In genomic region chr10:11210211-11210922, GRCh38 we compare ENCODE assay signal across 12 cellular contexts.
A peak's percentile ranks its signal among the peaks of the same experiment; 100 is the strongest.
DNase-seq lines count a peak whose midpoint lies in the region; ATAC-seq, FAIRE-seq and TF ChIP-seq lines count a peak whose summit lies in the region.
"Had no signal": no experiment of that assay in that cellular context is flagged by ENCODE, and none has a peak within 500 bp of the region (broad histone marks: within the 10 kb centered on the region; RNA-seq: fewer than 3 reads in every experiment).

No MANE protein-coding gene starts in this region.

- H3K9me3 Mint-ChIP-seq in IgD-negative memory B cell: no peaks in the 10 kb centered on the region

- no peak overlapping the region for H3K4me3 ChIP-seq in epithelial cell of esophagus (ENCODE audit: low read length)
- H3K4me3 ChIP-seq in pancreas: no peak overlapping the region

- TF ChIP-seq CTCF in epithelial cell of esophagus (IDR thresholded peaks at IDR 0.05; ENCODE audit: insufficient read depth, low read depth, low read length, missing control alignments) (no peak), pancreas (IDR thresholded peaks at IDR 0.05) (no peak)

- no peaks in the 10 kb centered on the region for H3K36me3 Mint-ChIP-seq in IgD-negative memory B cell

- no peaks in the 10 kb centered on the region for H3K36me3 ChIP-seq in pancreas

- no peaks in the 10 kb centered on the region for H3K27me3 ChIP-seq in pancreas

- H3K27ac ChIP-seq in pancreas: no peak overlapping the region

- H3K27ac Mint-ChIP-seq in IgD-negative memory B cell: peak overlapping the region; percentile 71 to 87 (median 72)

- H3K9me3 ChIP-seq in pancreas: no peaks in the 10 kb centered on the region

- intact Hi-C loops in pancreas (cut with DNase I): no loop called here

- H3K27me3 Mint-ChIP-seq in IgD-negative memory B cell: no peaks in the 10 kb centered on the region

- WGBS in pancreas, 2 donors: 61 to 62% methylated on average over 13 of the region's 13 CpGs

- ATAC-seq in GM19035 (IDR thresholded peaks at IDR 0.05; ENCODE audit: unreplicated experiment): peak; percentile 6
- peak in 3 of 4 donors; percentile 40 to 71 (median 56) for ATAC-seq in pancreas
- ATAC-seq in GM18861 (IDR thresholded peaks at IDR 0.05; ENCODE audit: unreplicated experiment): no peak
- ATAC-seq in GM18520 (IDR thresholded peaks at IDR 0.05; ENCODE audit: unreplicated experiment): no peak

- FAIRE-seq in pancreas (lab: Jason Lieb, UNC): no peak
- FAIRE-seq: G401.6 had no signal

- peaks cover 66 to 80% (median 80%) of the 10 kb centered on the region in 3 donors for H3K4me1 Mint-ChIP-seq in IgD-negative memory B cell

- H3K4me1 ChIP-seq in pancreas: peaks cover 0 to 9% (median 0%) of the 10 kb centered on the region in 3 donors

- DNase-seq in epithelial cell of esophagus (ENCODE audit: low read depth) (peak; percentile 37), pancreas (no peak), NCI-H774 (lab: John Stamatoyannopoulos, UW) (no peak), H4 (ENCODE audit: low spot score) (no peak)
- DNase-seq: effector CD4-positive, alpha-beta T cell; IMR-90; left cardiac atrium had no signal

- peak overlapping the region; percentile 53 to 90 (median 66) for H3K4me3 Mint-ChIP-seq in IgD-negative memory B cell

Comparison
In these comparisons a context has a peak if more than half of its experiments do, and no peak if none do; other contexts are left out.
1. ATAC-seq: peak in GM19035 (single experiment) and pancreas (3 of 4); none in GM18861 (single experiment) and GM18520 (single experiment).